8 cellular contexts compared by ENCODE assay signal in genomic region chr1:26233903-26234643, GRCh38. TPM values are rescaled to one million over a fixed set of nuclear protein-coding genes. Genes with fewer than 3 reads are reported as not detected.
DNase-seq lines count a peak whose midpoint lies in the region; ATAC-seq and TF ChIP-seq lines count a peak whose summit lies in the region.

Gene CEP85, plus strand, starts transcription at chr1:26234200. Its CDS starts 5,584 bp downstream, at chr1:26239784.

- H3K4me2 ChIP-seq in BLaER1: peak within 1 kb of the TSS; percentile 93

- peaks cover 48% of the 10 kb centered on the region for H4K20me1 ChIP-seq in BLaER1

- H3K27ac ChIP-seq in BLaER1 (peak within 1 kb of the TSS; percentile 85), cingulate gyrus (ENCODE audit: low read depth, low read length) (peak within 1 kb of the TSS; percentile 81)

- TF ChIP-seq CTCF in kidney epithelial cell (IDR thresholded peaks at IDR 0.05; ENCODE audit: insufficient read depth, low read length, poor library complexity, severe bottlenecking): peak; percentile 94

- H3K9me3 ChIP-seq in BLaER1: no peaks in the 10 kb centered on the region

- H3K36me3 ChIP-seq in BLaER1 (peaks cover 10% of the 10 kb centered on the region; the same call in 1 of the 2 replicates), kidney epithelial cell (ENCODE audit: control insufficient read depth, insufficient read depth, low read length) (no peaks in the 10 kb centered on the region)

- peaks cover 34% of the 10 kb centered on the region for H3K4me1 ChIP-seq in BLaER1

- DNase-seq in GM19240 (ENCODE audit: insufficient read length, low spot score): peak; percentile 96
- DNase-seq in NCI-H524 treated with DMSO at 0.1 percent for 48 hours (lab: John Stamatoyannopoulos, UW): peak; percentile 79
- DNase-seq in activated CD4-positive, alpha-beta T cell treated with anti-CD3 and anti-CD28 coated beads for 4 hours: peak; percentile 98 to 99
- peak; percentile 79 for DNase-seq in kidney epithelial cell (ENCODE audit: low read depth)
- peak; percentile 98 to 99 for DNase-seq in stimulated activated CD4-positive, alpha-beta T cell treated with anti-CD3 and anti-CD28 coated beads, Interleukin-15, amount 100 ng/mL, for 48 hours (ENCODE audit: low read depth in 2 of 2)

- ATAC-seq in HG03460 (IDR thresholded peaks at IDR 0.05; ENCODE audit: unreplicated experiment): peak; percentile 91

- H3K27me3 ChIP-seq in BLaER1 (no peaks in the 10 kb centered on the region), kidney epithelial cell (ENCODE audit: control insufficient read depth, insufficient read depth, low read length) (no peaks in the 10 kb centered on the region)

- peak within 1 kb of the TSS; percentile 84 for H3K4me3 ChIP-seq in BLaER1
- H3K4me3 ChIP-seq in kidney epithelial cell (ENCODE audit: low read depth, low read length): peak within 1 kb of the TSS; percentile 95

- H3K9ac ChIP-seq in BLaER1: peak within 1 kb of the TSS; percentile 89

RNA-seq across cellular contexts. Expression of gene CEP85, which starts in this region (rescaled TPM):
- total RNA-seq in kidney epithelial cell: 7.5 and 9.7 TPM in 2 replicates

Comparison
In these comparisons a context has a peak if more than half of its experiments do, and no peak if none do; other contexts are left out.
1. Peak in every context shown above with its lines: DNase-seq, ATAC-seq, H3K4me3 ChIP-seq and H3K27ac ChIP-seq.